Comparison of ENCODE assay signal across 1 cellular context in genomic region chr5:149456597-149457392, GRCh38.
A peak's percentile ranks its signal among the peaks of the same experiment; 100 is the strongest.
TF ChIP-seq lines count a peak whose summit lies in the region.

No MANE protein-coding gene starts in this region.

TF ChIP-seq in K562, 482 proteins besides CTCF, POLR2A, EP300 and RAD21 (continued from another document and continues in another):
- TF ChIP-seq BCLAF1 (IDR thresholded peaks at IDR 0.05; ENCODE audit: borderline replicate concordance in 1 of 2, control insufficient read depth in 1 of 2, low read depth in 2 of 2, low read length in 1 of 2) (peak; percentile 70; a peak in 2 of 4 replicates), ZFX (CRISPR knock-in tag; IDR thresholded peaks at IDR 0.05) (peak; percentile 80), SPI1 (IDR thresholded peaks at IDR 0.05; ENCODE audit: borderline replicate concordance, low read depth, low read length) (peak; percentile 58; the same call in 1 of the 2 replicates), ZNF384 (IDR thresholded peaks at IDR 0.05; ENCODE audit: low read depth, low read length) (peak; percentile 99), HLTF (IDR thresholded peaks at IDR 0.05) (peak; percentile 97), CREM (IDR thresholded peaks at IDR 0.05; ENCODE audit: low read depth) (peak; percentile 68; the same call in 1 of the 2 replicates), DDX20 (tag; IDR thresholded peaks at IDR 0.05; ENCODE audit: low read depth) (peak; percentile 49; the same call in 1 of the 2 replicates), CSDE1 (IDR thresholded peaks at IDR 0.05) (peak; percentile 23 to 85; a peak in 2 of 4 replicates), THRAP3 (IDR thresholded peaks at IDR 0.05; ENCODE audit: borderline replicate concordance) (peak; percentile 94), ARID2 (IDR thresholded peaks at IDR 0.05) (peak; percentile 55; the same call in 1 of the 2 replicates), RCOR1 (IDR thresholded peaks at IDR 0.05; ENCODE audit: borderline replicate concordance in 1 of 2, low read depth in 2 of 2, low read length in 2 of 2) (peak; percentile 87 to 96; a peak in 3 of 4 replicates), MYNN (IDR thresholded peaks at IDR 0.05) (0 out of 2 replicates have a peak, but pooled peaks have one; percentile 58), MYNN (CRISPR knock-in tag; IDR thresholded peaks at IDR 0.05) (no peak), HMBOX1 (IDR thresholded peaks at IDR 0.05) (0 out of 2 replicates have a peak, but pooled peaks have one; percentile 43), ELF4 (CRISPR knock-in tag; IDR thresholded peaks at IDR 0.05) (peak; percentile 95), ZNF318 (IDR thresholded peaks at IDR 0.05; ENCODE audit: borderline replicate concordance in 1 of 2, low read depth in 1 of 2) (peak in 1 of 2 experiments; percentile 34; a peak in 1 of 4 replicates), TSC22D4 (tag; IDR thresholded peaks at IDR 0.05) (no peak), MGA (IDR thresholded peaks at IDR 0.05) (peak; percentile 47; the same call in 1 of the 2 replicates), FOXK2 (conservative IDR thresholded peaks at IDR 0.05 in 1 of 2, IDR thresholded peaks at IDR 0.05 in 1 of 2; ENCODE audit: low read depth in 2 of 2) (peak; percentile 90 to 92), MBD2 (IDR thresholded peaks at IDR 0.05; ENCODE audit: borderline replicate concordance, low read depth) (peak; percentile 74), RBM39 (optimal IDR thresholded peaks at IDR 0.05; ENCODE audit: low read depth, low read length) (no peak), SMAD4 (CRISPR knock-in tag; conservative IDR thresholded peaks at IDR 0.05) (peak; percentile 88), ZNF644 (tag; IDR thresholded peaks at IDR 0.05; ENCODE audit: low read depth) (peak; percentile 67; the same call in 1 of the 2 replicates), ZC3H8 (IDR thresholded peaks at IDR 0.05) (peak; percentile 93), ZBTB26 (CRISPR knock-in tag; IDR thresholded peaks at IDR 0.05) (peak; percentile 97)
